Comparison of ENCODE assay signal across 20 cellular contexts in genomic region chr22:40236131-40236665, GRCh38. TPM values are rescaled to one million over a fixed set of nuclear protein-coding genes. Genes with fewer than 3 reads are reported as not detected.
DNase-seq lines count a peak whose midpoint lies in the region; ATAC-seq and TF ChIP-seq lines count a peak whose summit lies in the region.
"Had no signal": no experiment of that assay in that cellular context is flagged by ENCODE, and none has a peak within 500 bp of the region (broad histone marks: within the 10 kb centered on the region; RNA-seq: fewer than 3 reads in every experiment).

No MANE protein-coding gene starts in this region.

- no peak overlapping the region for H3K4me3 ChIP-seq in CD8-positive, alpha-beta memory T cell (ENCODE audit: low read length)
- H3K4me3 ChIP-seq in foreskin fibroblast (ENCODE audit: low read depth in 1 of 2, low read length in 2 of 2) (no peak overlapping the region), GM23338 (no peak overlapping the region)
- H3K4me3 ChIP-seq: neural progenitor cell, right atrium auricular region, tibial artery had no signal

- peaks cover 7% of the 10 kb centered on the region for H3K36me3 ChIP-seq in CD8-positive, alpha-beta memory T cell (ENCODE audit: insufficient read depth, low read length)
- H3K36me3 ChIP-seq in GM23338 (ENCODE audit: insufficient read depth), result no peaks in the 10 kb centered on the region
- H3K36me3 ChIP-seq: WERI-Rb-1 had no signal

- H3K27ac ChIP-seq in CD8-positive, alpha-beta memory T cell (ENCODE audit: low read depth, low read length), result no peak overlapping the region
- H3K27ac ChIP-seq in GM23338 (ENCODE audit: low read depth), result no peak overlapping the region
- H3K27ac ChIP-seq: neural progenitor cell, right atrium auricular region, tibial artery, WERI-Rb-1 had no signal

- peaks cover 46% of the 10 kb centered on the region for H4K20me1 ChIP-seq in GM23338 (replicated peaks; ENCODE audit: insufficient read depth)

- no peak overlapping the region for H2AFZ ChIP-seq in GM23338
- H2AFZ ChIP-seq: neural progenitor cell had no signal

- peaks cover 4 to 49% (median 7%) of the 10 kb centered on the region in 3 donors for H3K36me3 Mint-ChIP-seq in CD8-positive, alpha-beta memory T cell
- H3K36me3 Mint-ChIP-seq in GM23338 (ENCODE audit: low read depth), result peaks cover 8% of the 10 kb centered on the region; the same call in 2 of the 3 replicates

- no peaks in the 10 kb centered on the region for H3K9me2 ChIP-seq in GM23338 (ENCODE audit: insufficient read depth)

- POLR2A ChIA-PET in CD8-positive, alpha-beta memory T cell (lab: Charles Lee), result no interaction called here

- H3K27me3 ChIP-seq in CD8-positive, alpha-beta memory T cell (ENCODE audit: insufficient read depth, low read length, poor library complexity, severe bottlenecking), result no peaks in the 10 kb centered on the region
- no peaks in the 10 kb centered on the region for H3K27me3 ChIP-seq in GM23338 (ENCODE audit: insufficient read depth)
- H3K27me3 ChIP-seq: BE2C, neural progenitor cell, right atrium auricular region, tibial artery had no signal

- H3F3A ChIP-seq in GM23338 (replicated peaks; ENCODE audit: low read depth), result no peaks in the 10 kb centered on the region; the same call in 1 of the 2 replicates

- peaks cover 100% of the 10 kb centered on the region for H3K79me2 ChIP-seq in GM23338 (replicated peaks; ENCODE audit: insufficient read depth)

- peaks cover 44% of the 10 kb centered on the region for H3K4me1 ChIP-seq in CD8-positive, alpha-beta memory T cell (ENCODE audit: insufficient read depth, low read length)
- H3K4me1 ChIP-seq in GM23338 (ENCODE audit: insufficient read depth), result peaks cover 23% of the 10 kb centered on the region

- no peaks in the 10 kb centered on the region for H3K27me3 Mint-ChIP-seq in CD8-positive, alpha-beta memory T cell
- peaks cover 7% of the 10 kb centered on the region for H3K27me3 Mint-ChIP-seq in GM23338 (ENCODE audit: insufficient read depth, low read depth, poor library complexity)
- H3K27me3 Mint-ChIP-seq: activated CD4-positive, alpha-beta memory T cell treated with anti-CD3 and anti-CD28 coated beads, Interleukin-2, amount 10 ng/mL, durations not matched to agents 7 days and 5 days had no signal

- ATAC-seq in GM18867 (IDR thresholded peaks at IDR 0.05; ENCODE audit: unreplicated experiment) (no peak), GM23338 (no peak)
- ATAC-seq: activated T-cell treated with anti-CD3 and anti-CD28 coated beads, Interleukin-2, amount 50 U/mL, for 4 hours had no signal

- H3K4me2 ChIP-seq in GM23338, result no peak overlapping the region
- H3K4me2 ChIP-seq: neural progenitor cell had no signal

- TF ChIP-seq CTCF in foreskin fibroblast (IDR thresholded peaks at IDR 0.05; ENCODE audit: low read depth, low read length), result no peak
- no peak for TF ChIP-seq CTCF in GM23338 (conservative IDR thresholded peaks at IDR 0.05; ENCODE audit: low read depth in 2 of 2)

- DNase-seq in CD8-positive, alpha-beta memory T cell, result no peak
- peak; percentile 67 for DNase-seq in LHCN-M2 (ENCODE audit: low read depth)
- DNase-seq in glomerular visceral epithelial cell (ENCODE audit: extremely low spot score), result peak; percentile 26
- peak; percentile 17 for DNase-seq in renal cortical epithelial cell (ENCODE audit: low read depth)
- no peak for DNase-seq in foreskin fibroblast
- no peak for DNase-seq in GM23338 (ENCODE audit: low spot score)
- DNase-seq: activated CD4-positive, alpha-beta memory T cell treated with anti-CD3 and anti-CD28 coated beads, Interleukin-2, amount 10 ng/mL, durations not matched to agents 7 days and 5 days; activated T-cell treated with anti-CD3 and anti-CD28 coated beads, Interleukin-2, amount 50 U/mL, for 4 hours; BE2C; cortex of kidney; GF-D8; hippocampal formation; islet precursor cell; NCI-H526 treated with DMSO at 0.1 percent for 48 hours; stimulated activated naive CD4-positive, alpha-beta T cell treated with Interleukin-2 at 50 U/mL for 16 hours; tibial artery; WERI-Rb-1 had no signal

- H3K9me3 Mint-ChIP-seq in CD8-positive, alpha-beta memory T cell, result no peaks in the 10 kb centered on the region
- H3K9me3 Mint-ChIP-seq in GM23338, result no peaks in the 10 kb centered on the region
- H3K9me3 Mint-ChIP-seq: activated CD4-positive, alpha-beta memory T cell treated with anti-CD3 and anti-CD28 coated beads, Interleukin-2, amount 10 ng/mL, durations not matched to agents 7 days and 5 days; activated T-cell treated with anti-CD3 and anti-CD28 coated beads, Interleukin-2, amount 50 U/mL, for 4 hours; neural progenitor cell had no signal

- peak overlapping the region in 1 of 7 donors; percentile 5 for H3K4me3 Mint-ChIP-seq in CD8-positive, alpha-beta memory T cell
- H3K4me3 Mint-ChIP-seq in GM23338, result no peak overlapping the region
- H3K4me3 Mint-ChIP-seq: activated CD4-positive, alpha-beta memory T cell treated with anti-CD3 and anti-CD28 coated beads, Interleukin-2, amount 10 ng/mL, durations not matched to agents 7 days and 5 days; activated T-cell treated with anti-CD3 and anti-CD28 coated beads, Interleukin-2, amount 50 U/mL, for 4 hours; neural progenitor cell had no signal

- H3K4me1 Mint-ChIP-seq in CD8-positive, alpha-beta memory T cell, result peaks cover 66 to 81% (median 73%) of the 10 kb centered on the region in 3 donors
- peaks cover 59% of the 10 kb centered on the region for H3K4me1 Mint-ChIP-seq in GM23338

- H3K9me3 ChIP-seq in CD8-positive, alpha-beta memory T cell (ENCODE audit: low read length), result no peaks in the 10 kb centered on the region
- H3K9me3 ChIP-seq: BE2C, right atrium auricular region, tibial artery had no signal

- CTCF ChIA-PET in CD8-positive, alpha-beta memory T cell (lab: Charles Lee), result no interaction called here

- H3K27ac Mint-ChIP-seq in CD8-positive, alpha-beta memory T cell, result peak overlapping the region in 7 of 8 donors; percentile 21 to 68 (median 40)
- H3K27ac Mint-ChIP-seq in GM23338, result no peak overlapping the region
- H3K27ac Mint-ChIP-seq: activated CD4-positive, alpha-beta memory T cell treated with anti-CD3 and anti-CD28 coated beads, Interleukin-2, amount 10 ng/mL, durations not matched to agents 7 days and 5 days; neural progenitor cell had no signal

TF ChIP-seq in GM23338, 12 proteins besides CTCF, POLR2A, EP300 and RAD21:
- TF ChIP-seq ZNF331 (CRISPR knock-in tag; IDR thresholded peaks at IDR 0.05; ENCODE audit: low read depth) (no peak), REST (IDR thresholded peaks at IDR 0.05; ENCODE audit: unreplicated experiment) (no peak), JUNB (IDR thresholded peaks at IDR 0.05; ENCODE audit: unreplicated experiment) (no peak), ETS1 (IDR thresholded peaks at IDR 0.05) (no peak), EZH2phosphoT487 (IDR thresholded peaks at IDR 0.05; ENCODE audit: unreplicated experiment) (no peak), EZH2 (IDR thresholded peaks at IDR 0.05; ENCODE audit: low read depth, unreplicated experiment) (no peak), STAT1 (IDR thresholded peaks at IDR 0.05; ENCODE audit: unreplicated experiment) (no peak), CREB1 (CRISPR knock-in tag; IDR thresholded peaks at IDR 0.05; ENCODE audit: low read depth) (no peak), ZNF114 (CRISPR knock-in tag; IDR thresholded peaks at IDR 0.05) (no peak)

RNA-seq across cellular contexts. Expression of gene TNRC6B, which starts 58.5 kb away (rescaled TPM):
- total RNA-seq in CD8-positive, alpha-beta memory T cell, result 10 to 100 TPM; 32.8 to 37.8 TPM
- 109 TPM for polyA plus RNA-seq in CD8-positive, alpha-beta memory T cell
- total RNA-seq in LHCN-M2 (2014; rRNA removed) (18.0 and 28.5 TPM in 2 replicates), renal cortical epithelial cell (6.4 and 52.5 TPM in 2 replicates)
- 6.0 TPM for polyA plus RNA-seq in LHCN-M2 (2012)
- 41.4 and 46.9 TPM in 2 replicates for total RNA-seq in GM23338 (2014; rRNA removed; shearing (Covaris generic))
- polyA plus RNA-seq in GM23338 (2016; fragmentation: Nextera tagmentation; extraction: Ambion mirVana), result 87.8 and 91.3 TPM in 2 replicates

Comparison
In these comparisons a context has a peak if more than half of its experiments do, and no peak if none do; other contexts are left out.
1. DNase-seq: peak in LHCN-M2 (single experiment), glomerular visceral epithelial cell (single experiment) and renal cortical epithelial cell (single experiment); none in CD8-positive, alpha-beta memory T cell (0 of 5), foreskin fibroblast (0 of 2) and GM23338 (single experiment).